Comparison of ENCODE assay signal across 19 cellular contexts in genomic region chr2:147311058-147311429, GRCh38.
DNase-seq lines count a peak whose midpoint lies in the region; ATAC-seq, FAIRE-seq and TF ChIP-seq lines count a peak whose summit lies in the region.
"Had no signal": no experiment of that assay in that cellular context is flagged by ENCODE, and none has a peak within 500 bp of the region (broad histone marks: within the 10 kb centered on the region; RNA-seq: fewer than 3 reads in every experiment).

No MANE protein-coding gene starts in this region.

- no TSS peak for BruUV-seq in Caco-2 (replicated peaks; lab: Mats Ljungman, UMichigan)

- no peaks in the 10 kb centered on the region for H3K4me1 ChIP-seq in Caco-2
- no peaks in the 10 kb centered on the region for H3K4me1 ChIP-seq in small intestine (ENCODE audit: control insufficient read depth in 2 of 2, insufficient read depth in 1 of 2, low read depth in 1 of 2, low read length in 1 of 2)
- H3K4me1 ChIP-seq: BLaER1 treated with 17β-estradiol and CSF1 and Interleukin-3, amounts not matched to agents 10 nM and 100 nM had no signal

- H3K27ac Mint-ChIP-seq in Caco-2 (ENCODE audit: unreplicated experiment), result no peak overlapping the region
- no peak overlapping the region for H3K27ac Mint-ChIP-seq in activated CD4-positive, alpha-beta memory T cell treated with anti-CD3 and anti-CD28 coated beads for 36 hours
- no peak overlapping the region for H3K27ac Mint-ChIP-seq in T-helper 2 cell treated with Interferon-gamma antibody and Interleukin-4, amounts not matched to agents 5 μg/mL and 100 μg/mL, for 36 hours
- H3K27ac Mint-ChIP-seq: CD4-positive, CD25-positive, alpha-beta regulatory T cell had no signal

- no peak overlapping the region for H3K4me3 Mint-ChIP-seq in Caco-2 (ENCODE audit: unreplicated experiment)
- no peak overlapping the region for H3K4me3 Mint-ChIP-seq in activated CD4-positive, alpha-beta memory T cell treated with anti-CD3 and anti-CD28 coated beads for 36 hours
- no peak overlapping the region for H3K4me3 Mint-ChIP-seq in T-helper 2 cell treated with Interferon-gamma antibody and Interleukin-4, amounts not matched to agents 5 μg/mL and 100 μg/mL, for 36 hours
- H3K4me3 Mint-ChIP-seq: CD4-positive, CD25-positive, alpha-beta regulatory T cell had no signal

- no peaks in the 10 kb centered on the region for H3K36me3 Mint-ChIP-seq in Caco-2 (ENCODE audit: insufficient read depth, unreplicated experiment)
- H3K36me3 Mint-ChIP-seq in activated CD4-positive, alpha-beta memory T cell treated with anti-CD3 and anti-CD28 coated beads for 36 hours, result no peaks in the 10 kb centered on the region
- no peaks in the 10 kb centered on the region for H3K36me3 Mint-ChIP-seq in T-helper 2 cell treated with Interferon-gamma antibody and Interleukin-4, amounts not matched to agents 5 μg/mL and 100 μg/mL, for 36 hours (ENCODE audit: low read depth)
- H3K36me3 Mint-ChIP-seq: CD4-positive, CD25-positive, alpha-beta regulatory T cell had no signal

- POLR2A ChIA-PET in Caco-2 (lab: Charles Lee), result no interaction called here
- POLR2A ChIA-PET in activated CD4-positive, alpha-beta memory T cell treated with anti-CD3 and anti-CD28 coated beads for 36 hours (lab: Charles Lee), result no interaction called here

- H3K27ac ChIP-seq in small intestine (ENCODE audit: low read depth in 1 of 2, low read length in 1 of 2), result no peak overlapping the region
- H3K27ac ChIP-seq: BLaER1 treated with 17β-estradiol and CSF1 and Interleukin-3, amounts not matched to agents 10 nM and 100 nM; GM23248; HL-60 had no signal

- DNase-seq in Caco-2, result peak; percentile 33 to 47
- peak; percentile 27 for DNase-seq in HuH-7.5 (ENCODE audit: low spot score)
- peak; percentile 31 to 50 for DNase-seq in left colon
- peak; percentile 51 for DNase-seq in small intestine
- no peak for DNase-seq in activated CD4-positive, alpha-beta memory T cell treated with anti-CD3 and anti-CD28 coated beads for 36 hours
- no peak for DNase-seq in T-helper 2 cell treated with Interferon-gamma antibody and Interleukin-4, amounts not matched to agents 5 μg/mL and 100 μg/mL, for 36 hours (ENCODE audit: low spot score)
- DNase-seq: ACHN; Calu3; CD4-positive, CD25-positive, alpha-beta regulatory T cell; DMS 273 treated with DMSO at 0.1 percent for 48 hours; DMS79; GM23248 had no signal

- TF ChIP-seq CTCF in Caco-2 (IDR thresholded peaks at IDR 0.05; ENCODE audit: insufficient read depth in 1 of 2, low read depth in 1 of 2, low read length in 1 of 2, severe bottlenecking in 1 of 2, unreplicated experiment in 1 of 2), result no peak

- no peaks in the 10 kb centered on the region for H3K27me3 Mint-ChIP-seq in Caco-2 (ENCODE audit: insufficient read depth, unreplicated experiment)
- H3K27me3 Mint-ChIP-seq in activated CD4-positive, alpha-beta memory T cell treated with anti-CD3 and anti-CD28 coated beads for 36 hours, result peaks cover 4% of the 10 kb centered on the region
- peaks cover 2% of the 10 kb centered on the region for H3K27me3 Mint-ChIP-seq in T-helper 2 cell treated with Interferon-gamma antibody and Interleukin-4, amounts not matched to agents 5 μg/mL and 100 μg/mL, for 36 hours (ENCODE audit: low read depth)
- H3K27me3 Mint-ChIP-seq: CD4-positive, CD25-positive, alpha-beta regulatory T cell had no signal

- intact Hi-C loops in Caco-2 (cut with micrococcal nuclease; ENCODE audit: unreplicated experiment) (no loop called here), left colon (cut with DNase I, micrococcal nuclease) (no loop called here)
- intact Hi-C loops in activated CD4-positive, alpha-beta memory T cell treated with anti-CD3 and anti-CD28 coated beads for 36 hours (cut with micrococcal nuclease), result loop anchor here (2.0 kb wide), 1 partner anchor 16 kb away; no protein-coding TSS in a partner anchor

- no peaks in the 10 kb centered on the region for H3K36me3 ChIP-seq in Caco-2 (ENCODE audit: control insufficient read depth, insufficient read depth, low read length)
- H3K36me3 ChIP-seq in small intestine (ENCODE audit: control insufficient read depth in 2 of 2, insufficient read depth in 2 of 2, low read length in 2 of 2), result no peaks in the 10 kb centered on the region
- H3K36me3 ChIP-seq: BLaER1 treated with 17β-estradiol and CSF1 and Interleukin-3, amounts not matched to agents 10 nM and 100 nM had no signal

- H3K9me3 ChIP-seq in Caco-2 (no peaks in the 10 kb centered on the region), small intestine (ENCODE audit: control insufficient read depth, low read depth) (no peaks in the 10 kb centered on the region)

- CTCF ChIA-PET in Caco-2 (lab: Charles Lee), result no interaction called here
- CTCF ChIA-PET in activated CD4-positive, alpha-beta memory T cell treated with anti-CD3 and anti-CD28 coated beads for 36 hours (lab: Charles Lee), result no interaction called here

- H3K9me3 Mint-ChIP-seq in Caco-2 (ENCODE audit: unreplicated experiment), result peaks cover 8% of the 10 kb centered on the region
- no peaks in the 10 kb centered on the region for H3K9me3 Mint-ChIP-seq in activated CD4-positive, alpha-beta memory T cell treated with anti-CD3 and anti-CD28 coated beads for 36 hours
- H3K9me3 Mint-ChIP-seq in T-helper 2 cell treated with Interferon-gamma antibody and Interleukin-4, amounts not matched to agents 5 μg/mL and 100 μg/mL, for 36 hours, result peaks cover 5% of the 10 kb centered on the region

- H3K27me3 ChIP-seq in Caco-2 (replicated peaks; ENCODE audit: control insufficient read depth, insufficient read depth, low read length), result no peaks in the 10 kb centered on the region
- H3K27me3 ChIP-seq in small intestine (ENCODE audit: control insufficient read depth in 2 of 2, insufficient read depth in 2 of 2, low read length in 2 of 2), result no peaks in the 10 kb centered on the region
- H3K27me3 ChIP-seq: BLaER1 treated with 17β-estradiol and CSF1 and Interleukin-3, amounts not matched to agents 10 nM and 100 nM had no signal

- no peak for FAIRE-seq in small intestine (lab: Jason Lieb, UNC)
- FAIRE-seq: GM12878, GM18507, H54 had no signal

- H3K4me3 ChIP-seq in Caco-2 (ENCODE audit: low read depth, low read length) (no peak overlapping the region), small intestine (ENCODE audit: low read depth in 1 of 2, low read length in 2 of 2) (no peak overlapping the region)
- H3K4me3 ChIP-seq: BLaER1 treated with 17β-estradiol and CSF1 and Interleukin-3, amounts not matched to agents 10 nM and 100 nM; GM12878; GM23248 had no signal

- ATAC-seq in left colon (peak; percentile 99), HG03175 (IDR thresholded peaks at IDR 0.05; ENCODE audit: unreplicated experiment) (no peak)
- ATAC-seq: GM12878, HCT116 had no signal

- WGBS in small intestine, 3 donors, result 11 to 41% (median 12%) methylated on average over 3 of the region's 3 CpGs

- peaks cover 6% of the 10 kb centered on the region for H3K4me1 Mint-ChIP-seq in Caco-2 (ENCODE audit: low read depth, unreplicated experiment)
- H3K4me1 Mint-ChIP-seq in activated CD4-positive, alpha-beta memory T cell treated with anti-CD3 and anti-CD28 coated beads for 36 hours (ENCODE audit: low read depth), result peaks cover 12% of the 10 kb centered on the region
- peaks cover 2% of the 10 kb centered on the region for H3K4me1 Mint-ChIP-seq in T-helper 2 cell treated with Interferon-gamma antibody and Interleukin-4, amounts not matched to agents 5 μg/mL and 100 μg/mL, for 36 hours (ENCODE audit: low read depth)

Comparison
In these comparisons a context has a peak if more than half of its experiments do, and no peak if none do; other contexts are left out.
1. DNase-seq: peak in Caco-2 (2 of 2), HuH-7.5 (single experiment), left colon (2 of 2) and small intestine (single experiment); none in activated CD4-positive, alpha-beta memory T cell treated with anti-CD3 and anti-CD28 coated beads for 36 hours (single experiment) and T-helper 2 cell treated with Interferon-gamma antibody and Interleukin-4, amounts not matched to agents 5 μg/mL and 100 μg/mL, for 36 hours (single experiment).